In genomic region chr17:79160980-79161621, GRCh38 we compare ENCODE assay signal across 10 cellular contexts.
A peak's percentile ranks its signal among the peaks of the same experiment; 100 is the strongest.
DNase-seq lines count a peak whose midpoint lies in the region; ATAC-seq and TF ChIP-seq lines count a peak whose summit lies in the region.
"Had no signal": no experiment of that assay in that cellular context is flagged by ENCODE, and none has a peak within 500 bp of the region (broad histone marks: within the 10 kb centered on the region; RNA-seq: fewer than 3 reads in every experiment).

No MANE protein-coding gene starts in this region.

- H3K4me1 ChIP-seq in mucosa of descending colon (ENCODE audit: low read depth) = no peaks in the 10 kb centered on the region

- DNase-seq in NCI-H748 (lab: John Stamatoyannopoulos, UW; ENCODE audit: unreplicated experiment) (peak; percentile 28), NCI-H748 treated with DMSO at 0.1 percent for 48 hours (lab: John Stamatoyannopoulos, UW) (no peak), HCEC 1CT (peak; percentile 26), mucosa of descending colon (no peak), nephron progenitor cell (no peak), hepatic stellate cell (ENCODE audit: low spot score) (no peak), NCI-H2171 (lab: John Stamatoyannopoulos, UW) (no peak)
- DNase-seq in activated CD8-positive, alpha-beta memory T cell treated with anti-CD3 and anti-CD28 coated beads, Interleukin-2, amount 10 ng/mL, durations not matched to agents 7 days and 5 days = peak; percentile 70
- DNase-seq: effector memory CD8-positive, alpha-beta T cell; NCI-H1694 treated with DMSO at 0.1 percent for 48 hours had no signal

- H3K9me3 Mint-ChIP-seq in activated CD8-positive, alpha-beta memory T cell treated with anti-CD3 and anti-CD28 coated beads, Interleukin-2, amount 10 ng/mL, durations not matched to agents 7 days and 5 days (ENCODE audit: low read depth) = no peaks in the 10 kb centered on the region
- no peaks in the 10 kb centered on the region for H3K9me3 Mint-ChIP-seq in nephron progenitor cell
- H3K9me3 Mint-ChIP-seq: effector memory CD8-positive, alpha-beta T cell had no signal

- peak; percentile 76 for ATAC-seq in activated CD8-positive, alpha-beta memory T cell treated with anti-CD3 and anti-CD28 coated beads, Interleukin-2, amount 10 ng/mL, durations not matched to agents 7 days and 5 days
- ATAC-seq in mucosa of descending colon = peak; percentile 61
- ATAC-seq: effector memory CD8-positive, alpha-beta T cell had no signal

- no peak for TF ChIP-seq CTCF in mucosa of descending colon (IDR thresholded peaks at IDR 0.05)
- TF ChIP-seq CTCF in nephron progenitor cell (IDR thresholded peaks at IDR 0.05) = no peak

- peak overlapping the region; percentile 61 for H3K27ac Mint-ChIP-seq in activated CD8-positive, alpha-beta memory T cell treated with anti-CD3 and anti-CD28 coated beads, Interleukin-2, amount 10 ng/mL, durations not matched to agents 7 days and 5 days
- H3K27ac Mint-ChIP-seq in nephron progenitor cell = no peak overlapping the region

- H3K4me3 Mint-ChIP-seq in activated CD8-positive, alpha-beta memory T cell treated with anti-CD3 and anti-CD28 coated beads, Interleukin-2, amount 10 ng/mL, durations not matched to agents 7 days and 5 days = no peak overlapping the region
- no peak overlapping the region for H3K4me3 Mint-ChIP-seq in nephron progenitor cell
- H3K4me3 Mint-ChIP-seq: effector memory CD8-positive, alpha-beta T cell had no signal

- no peak overlapping the region for H3K4me3 ChIP-seq in mucosa of descending colon

- no peaks in the 10 kb centered on the region for H3K36me3 Mint-ChIP-seq in activated CD8-positive, alpha-beta memory T cell treated with anti-CD3 and anti-CD28 coated beads, Interleukin-2, amount 10 ng/mL, durations not matched to agents 7 days and 5 days
- H3K36me3 Mint-ChIP-seq in nephron progenitor cell (ENCODE audit: low read depth) = no peaks in the 10 kb centered on the region

- H3K9me3 ChIP-seq in mucosa of descending colon = no peaks in the 10 kb centered on the region

- CTCF ChIA-PET in activated CD8-positive, alpha-beta memory T cell treated with anti-CD3 and anti-CD28 coated beads, Interleukin-2, amount 10 ng/mL, durations not matched to agents 7 days and 5 days (lab: Charles Lee) = interaction anchor here (1.0 kb wide), 1 partner anchor 231 kb away, joined by 3 read pairs; no protein-coding TSS in a partner anchor

- no peaks in the 10 kb centered on the region for H3K27me3 Mint-ChIP-seq in activated CD8-positive, alpha-beta memory T cell treated with anti-CD3 and anti-CD28 coated beads, Interleukin-2, amount 10 ng/mL, durations not matched to agents 7 days and 5 days
- H3K27me3 Mint-ChIP-seq in nephron progenitor cell (ENCODE audit: low read depth, poor library complexity) = peaks cover 14% of the 10 kb centered on the region

- H3K36me3 ChIP-seq in mucosa of descending colon (ENCODE audit: low read depth) = no peaks in the 10 kb centered on the region

- peaks cover 10% of the 10 kb centered on the region for H3K4me1 Mint-ChIP-seq in activated CD8-positive, alpha-beta memory T cell treated with anti-CD3 and anti-CD28 coated beads, Interleukin-2, amount 10 ng/mL, durations not matched to agents 7 days and 5 days
- peaks cover 50% of the 10 kb centered on the region for H3K4me1 Mint-ChIP-seq in nephron progenitor cell

- intact Hi-C loops in mucosa of descending colon (cut with DNase I, micrococcal nuclease) = no loop called here

Comparison
In these comparisons a context has a peak if more than half of its experiments do, and no peak if none do; other contexts are left out.
1. DNase-seq: peak in NCI-H748 (single experiment), HCEC 1CT (single experiment) and activated CD8-positive, alpha-beta memory T cell treated with anti-CD3 and anti-CD28 coated beads, Interleukin-2, amount 10 ng/mL, durations not matched to agents 7 days and 5 days (single experiment); none in NCI-H748 treated with DMSO at 0.1 percent for 48 hours (single experiment), mucosa of descending colon (0 of 3), nephron progenitor cell (single experiment), hepatic stellate cell (single experiment) and NCI-H2171 (single experiment).